10 cellular contexts compared by ENCODE assay signal in genomic region chr17:58172369-58173071, GRCh38. TPM values are rescaled to one million over a fixed set of nuclear protein-coding genes. Genes with fewer than 3 reads are reported as not detected.
DNase-seq lines count a peak whose midpoint lies in the region; ATAC-seq and TF ChIP-seq lines count a peak whose summit lies in the region.
"Had no signal": no experiment of that assay in that cellular context is flagged by ENCODE, and none has a peak within 500 bp of the region (broad histone marks: within the 10 kb centered on the region; RNA-seq: fewer than 3 reads in every experiment).

No MANE protein-coding gene starts in this region.

- H3K4me1 Mint-ChIP-seq in memory B cell, result peaks cover 6% of the 10 kb centered on the region

- H3K36me3 ChIP-seq in adrenal gland (replicated peaks in 1 of 2), result no peaks in the 10 kb centered on the region
- H3K36me3 ChIP-seq: SJSA1 had no signal

- H3K9me3 ChIP-seq in adrenal gland (replicated peaks in 1 of 3), result no peaks in the 10 kb centered on the region
- H3K9me3 ChIP-seq: SJSA1 had no signal

- H3K9me3 Mint-ChIP-seq in memory B cell, result peaks cover 2% of the 10 kb centered on the region

- no peak overlapping the region for H3K4me3 ChIP-seq in adrenal gland
- H3K4me3 ChIP-seq: SJSA1 had no signal

- peaks cover 15% of the 10 kb centered on the region for H3K27me3 ChIP-seq in adrenal gland

- no peak for TF ChIP-seq POLR2A in adrenal gland (IDR thresholded peaks at IDR 0.05)

- 20 to 40% (median 32%) methylated on average over 2 of the region's 2 CpGs for WGBS in adrenal gland, 4 donors

- peak; percentile 69 for ATAC-seq in memory B cell (ENCODE audit: low read depth)
- no peak for ATAC-seq in HG02981 (IDR thresholded peaks at IDR 0.05; ENCODE audit: unreplicated experiment)
- ATAC-seq in GM18873 (IDR thresholded peaks at IDR 0.05; ENCODE audit: low FRiP score, unreplicated experiment), result no peak

- H3K4me1 ChIP-seq in adrenal gland (replicated peaks in 1 of 2), result no peaks in the 10 kb centered on the region
- H3K4me1 ChIP-seq: SJSA1 had no signal

- peaks cover 5% of the 10 kb centered on the region for H3K36me3 Mint-ChIP-seq in memory B cell

- H3K27ac ChIP-seq in adrenal gland, result no peak overlapping the region
- H3K27ac ChIP-seq: SJSA1 had no signal

- peak in 4 of 6 experiments; percentile 10 to 25 (median 20) for TF ChIP-seq CTCF in adrenal gland (IDR thresholded peaks at IDR 0.05)

- H3K27ac Mint-ChIP-seq in memory B cell, result no peak overlapping the region

- peaks cover 23% of the 10 kb centered on the region for H3K27me3 Mint-ChIP-seq in memory B cell

- intact Hi-C loops in adrenal gland (cut with DNase I), result no loop called here
- intact Hi-C loops in posterior cingulate gyrus (cut with DNase I), result loop anchor here (5.0 kb wide), 1 partner anchor 50 kb away; no protein-coding TSS in a partner anchor

- peak; percentile 37 for DNase-seq in DMS 273 treated with DMSO at 0.1 percent for 48 hours (lab: John Stamatoyannopoulos, UW)
- DNase-seq in HT-29 (ENCODE audit: low spot score), result peak; percentile 58
- peak; percentile 53 for DNase-seq in RKO (ENCODE audit: low spot score)
- peak in 1 of 7 donors; percentile 4 for DNase-seq in adrenal gland
- peak in 1 of 2 donors; percentile 11 for DNase-seq in memory B cell (ENCODE audit: low spot score in 2 of 2)
- no peak for DNase-seq in posterior cingulate gyrus
- DNase-seq: right cardiac atrium had no signal

- H3K4me3 Mint-ChIP-seq in memory B cell, result no peak overlapping the region

RNA-seq across cellular contexts. Expression of gene OR4D2, which starts 5.7 kb away (rescaled TPM):
- not detected in 2 replicates for total RNA-seq in HT-29 (2014; rRNA removed; shearing (Covaris generic))
- not detected for total RNA-seq in adrenal gland
- not detected for polyA plus RNA-seq in adrenal gland
- total RNA-seq: right cardiac atrium, SJSA1 had no signal
- polyA plus RNA-seq: right cardiac atrium had no signal

RNA-seq across cellular contexts. Expression of gene EPX, which starts 20.0 kb away (rescaled TPM):
- total RNA-seq in HT-29 (2014; rRNA removed; shearing (Covaris generic)), result not detected in 2 replicates
- total RNA-seq in adrenal gland, result not detected
- polyA plus RNA-seq in adrenal gland, result not detected
- total RNA-seq: right cardiac atrium, SJSA1 had no signal
- polyA plus RNA-seq: right cardiac atrium had no signal

RNA-seq across cellular contexts. Expression of gene OR4D1, which starts 24.3 kb away (rescaled TPM):
- not detected in 2 replicates for total RNA-seq in HT-29 (2014; rRNA removed; shearing (Covaris generic))
- not detected for total RNA-seq in adrenal gland
- under 1 TPM in 1 of 3 donors, not detected in 2; under 0.01 TPM for polyA plus RNA-seq in adrenal gland
- total RNA-seq: right cardiac atrium had no signal
- polyA plus RNA-seq: right cardiac atrium had no signal

RNA-seq across cellular contexts. Expression of gene MKS1, which starts 46.5 kb away (rescaled TPM):
- total RNA-seq in HT-29 (2014; rRNA removed; shearing (Covaris generic)), result 5.1 and 8.9 TPM in 2 replicates
- 10 to 100 TPM in 7 of 8 donors, 1 to 10 TPM in 1; 9.1 to 21.1 (median 14.3) TPM for total RNA-seq in adrenal gland
- 10 to 100 TPM; 11.8 to 28.2 (median 20.7) TPM for polyA plus RNA-seq in adrenal gland

Comparison
In these comparisons a context has a peak if more than half of its experiments do, and no peak if none do; other contexts are left out.
1. DNase-seq: peak in DMS 273 treated with DMSO at 0.1 percent for 48 hours (single experiment), HT-29 (single experiment) and RKO (single experiment); none in posterior cingulate gyrus (0 of 10).